In genomic region chr4:8390604-8391003, GRCh38 we compare ENCODE assay signal across 14 cellular contexts.
"Had no signal": no experiment of that assay in that cellular context is flagged by ENCODE, and none has a peak within 500 bp of the region (broad histone marks: within the 10 kb centered on the region; RNA-seq: fewer than 3 reads in every experiment).

No MANE protein-coding gene starts in this region.

- H3K9me3 ChIP-seq: ascending aorta had no signal

- H3K4me3 ChIP-seq: ascending aorta had no signal

- H3K27me3 ChIP-seq: ascending aorta had no signal

- DNase-seq: activated CD4-positive, alpha-beta T cell treated with anti-CD3 and anti-CD28 coated beads for 48 hours; activated CD4-positive, CD25-positive, alpha-beta regulatory T cell; activated CD8-positive, alpha-beta T cell treated with anti-CD3 and anti-CD28 coated beads for 36 hours; activated effector memory CD4-positive, alpha-beta T cell treated with Interleukin-2 at 50 U/mL for 16 hours; activated T-cell treated with anti-CD3 and anti-CD28 coated beads, Interleukin-2, amount 50 U/mL, for 24 hours; cerebellar nuclear complex; effector CD4-positive, alpha-beta T cell; nucleus accumbens; retina; stimulated activated CD4-positive, alpha-beta T cell treated with anti-CD3 and anti-CD28 coated beads, Interleukin-12 subunit alpha, Interleukin-12 subunit beta, amount 100 ng/mL, for 4 hours; stimulated activated CD4-positive, alpha-beta T cell treated with anti-CD3 and anti-CD28 coated beads, Interleukin-1b, Interleukin-23, amount 100 ng/mL, for 48 hours; T1000 had no signal

- ATAC-seq: activated CD8-positive, alpha-beta T cell treated with anti-CD3 and anti-CD28 coated beads for 36 hours; natural killer cell treated with Interleukin-12 subunit alpha and Interleukin-12 subunit beta and Interleukin-15 and Interleukin-18, amount 100 ng/mL, for 72 hours had no signal

- H3K27ac ChIP-seq: ascending aorta had no signal
